24 cellular contexts compared by ENCODE assay signal in the genomic region with DNA sequence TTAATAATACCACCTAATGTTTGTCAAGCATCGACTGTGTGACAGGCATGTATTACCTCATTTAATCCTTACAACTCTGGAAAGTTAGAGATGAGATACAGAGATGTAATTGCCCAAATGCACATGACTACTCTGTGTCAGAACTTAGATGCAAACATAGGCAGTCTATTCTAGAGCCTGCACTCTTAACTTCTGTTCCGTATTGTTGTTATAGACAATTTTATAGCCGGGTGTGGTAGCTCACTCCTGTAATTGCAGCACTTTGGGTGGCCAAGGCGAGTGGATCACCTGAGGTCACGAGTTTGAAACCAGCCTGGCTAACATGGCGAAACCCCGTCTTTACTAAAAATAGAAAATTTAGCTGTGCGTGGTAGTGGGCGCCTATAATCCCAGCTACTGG. TPM values are rescaled to one million over a fixed set of nuclear protein-coding genes. Genes with fewer than 3 reads are reported as not detected.
"Had no signal": no experiment of that assay in that cellular context is flagged by ENCODE, and none has a peak within 500 bp of the region (broad histone marks: within the 10 kb centered on the region; RNA-seq: fewer than 3 reads in every experiment).

No MANE protein-coding gene starts in this region.

- H3K4me3 ChIP-seq: coronary artery, dorsolateral prefrontal cortex, esophagus muscularis mucosa, gastroesophageal sphincter, heart left ventricle, hepatocyte, left lung, lower lobe of right lung had no signal

- DNase-seq: dermis blood vessel endothelial cell; dorsolateral prefrontal cortex; effector CD4-positive, alpha-beta T cell; effector memory CD4-positive, alpha-beta T cell; foreskin keratinocyte; heart left ventricle; hypothalamus; immature natural killer cell; islet precursor cell; kidney; kidney glomerular epithelial cell; left lung; left ventricle myocardium superior; lower lobe of right lung; mesenchymal stem cell; naive thymus-derived CD4-positive, alpha-beta T cell had no signal

- H3K4me1 ChIP-seq: esophagus muscularis mucosa, foreskin keratinocyte, gastroesophageal sphincter, heart left ventricle, left lung, lower lobe of right lung had no signal

- FAIRE-seq: colon, endothelial cell of umbilical vein, frontal cortex, kidney had no signal

- H3K9me3 ChIP-seq: esophagus muscularis mucosa, gastroesophageal sphincter, heart left ventricle, left lung, lower lobe of right lung had no signal

- ATAC-seq: foreskin keratinocyte; gastroesophageal sphincter; heart left ventricle; left lung; left ventricle myocardium superior; lower lobe of right lung; naive thymus-derived CD4-positive, alpha-beta T cell had no signal

RNA-seq across cellular contexts. Expression of gene SGK2, which starts 46.9 kb away (rescaled TPM):
- total RNA-seq: lung microvascular endothelial cell had no signal
